Comparison of ENCODE assay signal across 28 cellular contexts in the genomic region with DNA sequence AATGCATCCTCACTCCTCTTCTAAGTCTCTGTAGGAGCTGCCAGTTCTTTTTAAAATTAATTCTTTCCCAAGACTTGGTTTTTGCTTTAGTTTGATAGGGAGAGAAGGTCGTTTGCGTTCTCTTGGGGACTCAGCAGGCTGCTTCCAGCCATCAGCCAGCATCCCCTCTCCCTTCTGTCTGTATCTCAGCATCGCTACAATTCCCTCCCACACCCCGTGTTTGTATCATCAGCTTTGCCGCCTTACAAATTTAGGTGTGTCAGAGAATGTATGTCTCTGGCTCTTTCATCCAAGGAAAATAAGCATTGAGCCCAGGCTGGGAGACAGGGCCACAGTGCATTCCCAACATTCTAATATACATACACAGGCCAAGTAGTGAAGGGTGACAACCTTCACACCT. TPM values are rescaled to one million over a fixed set of nuclear protein-coding genes. Genes with fewer than 3 reads are reported as not detected.
DNase-seq lines count a peak whose midpoint lies in the region; ATAC-seq and TF ChIP-seq lines count a peak whose summit lies in the region.
"Had no signal": no experiment of that assay in that cellular context is flagged by ENCODE, and none has a peak within 500 bp of the region (broad histone marks: within the 10 kb centered on the region; RNA-seq: fewer than 3 reads in every experiment).

No MANE protein-coding gene starts in this region.

- peak overlapping the region; percentile 26 for H3K23ac ChIP-seq in mesendoderm (ENCODE audit: low read length)

- H3K4me2 ChIP-seq in mesendoderm (ENCODE audit: low read length), result no peak overlapping the region
- H3K4me2 ChIP-seq: SK-N-SH had no signal

- no peak overlapping the region for H2BK5ac ChIP-seq in mesendoderm (ENCODE audit: low read length)

- no CpG with 5 or more reads among the region's 5 CpGs for WGBS in mesendoderm (ENCODE audit: extremely low coverage, insufficient coverage, low lambda C conversion rate)
- WGBS in sigmoid colon, 2 donors, result 46 to 76% methylated on average over 5 of the region's 5 CpGs

- peak overlapping the region; percentile 95 for H3K27ac Mint-ChIP-seq in Calu3 (ENCODE audit: unreplicated experiment)
- H3K27ac Mint-ChIP-seq: activated CD8-positive, alpha-beta memory T cell treated with anti-CD3 and anti-CD28 coated beads, Interleukin-2, amount 10 ng/mL, durations not matched to agents 7 days and 5 days; CD8-positive, alpha-beta T cell; endodermal cell; H9; T-helper 1 cell treated with Interleukin-12 subunit alpha and Interleukin-12 subunit beta and Interleukin-4 antibody, amounts not matched to agents 30 μg/mL and 1 μg/mL, for 36 hours had no signal

- no peak overlapping the region for H2BK15ac ChIP-seq in mesendoderm (replicated peaks; ENCODE audit: low read depth)

- H3K4me1 ChIP-seq in mesendoderm (ENCODE audit: control insufficient read depth, low read depth, low read length), result peaks cover 10% of the 10 kb centered on the region
- peaks cover 0 to 88% (median 78%) of the 10 kb centered on the region in 4 donors for H3K4me1 ChIP-seq in sigmoid colon
- H3K4me1 ChIP-seq: BE2C, parathyroid adenoma had no signal

- H3K9ac ChIP-seq in mesendoderm (ENCODE audit: low read length), result no peak overlapping the region
- H3K9ac ChIP-seq: parathyroid adenoma, SK-N-SH had no signal

- ATAC-seq in activated CD4-positive, CD25-positive, alpha-beta regulatory T cell treated with anti-CD3 and anti-CD28 coated beads, Interleukin-2, amount 50 U/mL, for 24 hours, result no peak
- ATAC-seq: activated CD8-positive, alpha-beta memory T cell treated with anti-CD3 and anti-CD28 coated beads, Interleukin-2, amount 10 ng/mL, durations not matched to agents 7 days and 5 days; CD8-positive, alpha-beta T cell; esophagus mucosa; lower lobe of right lung; stimulated activated naive CD8-positive, alpha-beta T cell treated with anti-CD3 and anti-CD28 coated beads, Interleukin-15, Interleukin-2, amounts not matched to agents 100 U/mL and 50 U/mL, for 24 hours had no signal

- no peak overlapping the region for H3K4ac ChIP-seq in mesendoderm (ENCODE audit: low read depth, low read length)

- no peaks in the 10 kb centered on the region for H3K9me3 Mint-ChIP-seq in Calu3 (ENCODE audit: low read depth, unreplicated experiment)
- H3K9me3 Mint-ChIP-seq: CD8-positive, alpha-beta T cell; endodermal cell; T-helper 1 cell treated with Interleukin-12 subunit alpha and Interleukin-12 subunit beta and Interleukin-4 antibody, amounts not matched to agents 30 μg/mL and 1 μg/mL, for 36 hours had no signal

- no peak overlapping the region for H4K8ac ChIP-seq in mesendoderm (ENCODE audit: low read depth, low read length)

- intact Hi-C loops in Calu3 (cut with micrococcal nuclease; ENCODE audit: unreplicated experiment) (no loop called here), sigmoid colon (cut with DNase I) (no loop called here)

- H3K18ac ChIP-seq in mesendoderm (ENCODE audit: low read length), result no peak overlapping the region

- CTCF ChIA-PET in Calu3 (lab: Charles Lee), result interaction anchor here (1.0 kb wide), 1 partner anchor 340 kb away, joined by 4 read pairs; no protein-coding TSS in a partner anchor

- H3K79me2 ChIP-seq in mesendoderm (ENCODE audit: control insufficient read depth, insufficient read depth, low read length), result no peaks in the 10 kb centered on the region
- H3K79me2 ChIP-seq: parathyroid adenoma had no signal

- TF ChIP-seq EP300 in sigmoid colon (IDR thresholded peaks at IDR 0.05), result no peak

- no peak for TF ChIP-seq POLR2A in sigmoid colon (IDR thresholded peaks at IDR 0.05)

- H4K5ac ChIP-seq in mesendoderm (ENCODE audit: low read length), result no peak overlapping the region

- DNase-seq in Calu3, result no peak
- DNase-seq in amniotic epithelial cell (ENCODE audit: low read depth), result peak; percentile 17
- DNase-seq in mesendoderm, result no peak
- no peak for DNase-seq in sigmoid colon
- no peak for DNase-seq in GM19238 (ENCODE audit: insufficient read length, low spot score)
- no peak for DNase-seq in hippocampal formation (lab: John Stamatoyannopoulos, UW)
- DNase-seq in NOMO-1 treated with DMSO at 0.1 percent for 48 hours (lab: John Stamatoyannopoulos, UW; ENCODE audit: unreplicated experiment), result no peak
- DNase-seq: activated CD4-positive, alpha-beta T cell treated with anti-CD3 and anti-CD28 coated beads, Interleukin-2, amount 50 U/mL, for 4 hours; activated CD4-positive, CD25-positive, alpha-beta regulatory T cell; activated CD8-positive, alpha-beta memory T cell treated with anti-CD3 and anti-CD28 coated beads, Interleukin-2, amount 10 ng/mL, durations not matched to agents 7 days and 5 days; activated T-cell treated with anti-CD3 and anti-CD28 coated beads, Interleukin-2, amount 50 U/mL, for 48 hours; BE2C; CD8-positive, alpha-beta T cell; endodermal cell; foreskin fibroblast; H9; kidney glomerular epithelial cell; lower lobe of right lung; SK-N-SH; small intestine; stimulated activated naive CD8-positive, alpha-beta T cell treated with anti-CD3 and anti-CD28 coated beads, Interleukin-15, Interleukin-2, amounts not matched to agents 100 U/mL and 50 U/mL, for 24 hours; testis had no signal

- H3K27me3 ChIP-seq in mesendoderm (ENCODE audit: insufficient read depth, low read length, poor library complexity) (peaks cover 88% of the 10 kb centered on the region), sigmoid colon (peaks cover 0 to 11% (median 0%) of the 10 kb centered on the region in 3 donors)

- H3K79me1 ChIP-seq in mesendoderm (ENCODE audit: low read length), result no peaks in the 10 kb centered on the region

- peaks cover 8% of the 10 kb centered on the region for H3K27me3 Mint-ChIP-seq in Calu3 (ENCODE audit: unreplicated experiment)

- H2AK5ac ChIP-seq in mesendoderm (ENCODE audit: low read length), result no peak overlapping the region

- H2BK120ac ChIP-seq in mesendoderm (ENCODE audit: low read depth, low read length), result no peak overlapping the region

- TF ChIP-seq CTCF in Calu3 (IDR thresholded peaks at IDR 0.05; ENCODE audit: unreplicated experiment) (no peak), sigmoid colon (IDR thresholded peaks at IDR 0.05) (no peak)

- no peak overlapping the region for H3K56ac ChIP-seq in mesendoderm (ENCODE audit: low read length)

- H3K4me3 ChIP-seq in mesendoderm (ENCODE audit: low read length) (no peak overlapping the region), sigmoid colon (no peak overlapping the region)
- H3K4me3 ChIP-seq: lower lobe of right lung, testis had no signal

- no peaks in the 10 kb centered on the region for H3K9me3 ChIP-seq in sigmoid colon
- H3K9me3 ChIP-seq: BE2C, lower lobe of right lung, SK-N-SH, testis had no signal

- H3K36me3 ChIP-seq in mesendoderm (ENCODE audit: control insufficient read depth, insufficient read depth, low read length), result no peaks in the 10 kb centered on the region
- peaks cover 0 to 4% (median 0%) of the 10 kb centered on the region in 4 donors for H3K36me3 ChIP-seq in sigmoid colon
- H3K36me3 ChIP-seq: BE2C had no signal

- H3K4me1 Mint-ChIP-seq in Calu3 (ENCODE audit: low read depth, unreplicated experiment), result peaks cover 57% of the 10 kb centered on the region

- H3K36me3 Mint-ChIP-seq in Calu3 (ENCODE audit: insufficient read depth, unreplicated experiment), result peaks cover 96% of the 10 kb centered on the region
- H3K36me3 Mint-ChIP-seq: activated CD8-positive, alpha-beta memory T cell treated with anti-CD3 and anti-CD28 coated beads, Interleukin-2, amount 10 ng/mL, durations not matched to agents 7 days and 5 days; CD8-positive, alpha-beta T cell had no signal

- no peak overlapping the region for H3K27ac ChIP-seq in mesendoderm (ENCODE audit: low read depth, low read length)
- peak overlapping the region in 3 of 4 donors; percentile 76 to 99 (median 95) for H3K27ac ChIP-seq in sigmoid colon
- H3K27ac ChIP-seq: lower lobe of right lung, parathyroid adenoma, testis had no signal

- peak overlapping the region; percentile 88 for H3K4me3 Mint-ChIP-seq in Calu3 (ENCODE audit: low read depth, unreplicated experiment)
- H3K4me3 Mint-ChIP-seq: activated CD8-positive, alpha-beta memory T cell treated with anti-CD3 and anti-CD28 coated beads, Interleukin-2, amount 10 ng/mL, durations not matched to agents 7 days and 5 days; endodermal cell; H9 had no signal

- no TSS peak for BruUV-seq in Calu3 (replicated peaks; lab: Mats Ljungman, UMichigan)

RNA-seq across cellular contexts. Expression of a gene that starts 5.4 kb away (rescaled TPM):
- total RNA-seq in Calu3 (2022), result 140 and 144 TPM in 2 replicates
- polyA plus RNA-seq in mesendoderm (2013, experiment 1 of 2), result not detected
- not detected for polyA plus RNA-seq in mesendoderm (2013, experiment 2 of 2)
- 10 to 100 TPM in 3 of 4 donors, 1 to 10 TPM in 1; 6.7 to 10.5 (median 10.3) TPM for total RNA-seq in sigmoid colon
- polyA plus RNA-seq in sigmoid colon, result 10 to 100 TPM in 2 of 3 donors, 1 to 10 TPM in 1; 6.0 to 28.5 (median 10.2) TPM
- total RNA-seq: endodermal cell, H9, OCI-LY7 had no signal
- polyA plus RNA-seq: SK-N-SH had no signal

RNA-seq across cellular contexts. Expression of a gene that starts 5.8 kb away (rescaled TPM):
- total RNA-seq in Calu3 (2022) (47.2 and 48.5 TPM in 2 replicates), sigmoid colon (1 to 10 TPM; 1.5 to 2.5 (median 2.1) TPM)
- polyA plus RNA-seq in mesendoderm (2013, experiment 1 of 2), result not detected
- polyA plus RNA-seq in mesendoderm (2013, experiment 2 of 2), result not detected
- polyA plus RNA-seq in sigmoid colon, result 10 to 100 TPM in 1 of 3 donors, 1 to 10 TPM in 2; 3.2 to 13.9 (median 4.2) TPM
- total RNA-seq: CD8-positive, alpha-beta T cell; endodermal cell; H9; OCI-LY7 had no signal
- polyA plus RNA-seq: SK-N-SH had no signal

RNA-seq across cellular contexts. Expression of a gene that starts 9.3 kb away (rescaled TPM):
- 151 and 154 TPM in 2 replicates for total RNA-seq in Calu3 (2022)
- polyA plus RNA-seq in mesendoderm (2013, experiment 1 of 2), result 0.03 TPM
- polyA plus RNA-seq in mesendoderm (2013, experiment 2 of 2), result not detected
- 10 to 100 TPM; 25.3 to 64.3 (median 30.1) TPM for total RNA-seq in sigmoid colon
- 10 to 100 TPM in 2 of 3 donors, 1 to 10 TPM in 1; 6.2 to 16.7 (median 10.2) TPM for polyA plus RNA-seq in sigmoid colon
- total RNA-seq: endodermal cell, H9 had no signal

RNA-seq across cellular contexts. Expression of a gene that starts 11.4 kb away (rescaled TPM):
- total RNA-seq in Calu3 (2022), result 30.2 and 31.3 TPM in 2 replicates
- not detected for polyA plus RNA-seq in mesendoderm (2013, experiment 1 of 2)
- polyA plus RNA-seq in mesendoderm (2013, experiment 2 of 2), result 0.04 TPM
- total RNA-seq in sigmoid colon, result 1 to 10 TPM; 1.1 to 6.6 (median 3.4) TPM
- polyA plus RNA-seq in sigmoid colon, result 10 to 100 TPM; 21.3 to 67.3 (median 43.0) TPM
- total RNA-seq: endodermal cell, H9 had no signal
- polyA plus RNA-seq: SK-N-SH had no signal

RNA-seq across cellular contexts. Expression of a gene that starts 15.7 kb away (rescaled TPM):
- total RNA-seq in Calu3 (2022) (28.2 and 30.9 TPM in 2 replicates), sigmoid colon (under 1 TPM in 1 of 4 donors, not detected in 3; 0.68 TPM)
- polyA plus RNA-seq in mesendoderm (2013, experiment 1 of 2), result not detected
- not detected for polyA plus RNA-seq in mesendoderm (2013, experiment 2 of 2)
- polyA plus RNA-seq in sigmoid colon, result 1 to 10 TPM; 2.1 to 3.4 (median 2.4) TPM
- total RNA-seq: CD8-positive, alpha-beta T cell; endodermal cell; esophagus mucosa; H9; mucosa of gallbladder; OCI-LY7 had no signal
- polyA plus RNA-seq: SK-N-SH had no signal

Comparison
In these comparisons a context has a peak if more than half of its experiments do, and no peak if none do; other contexts are left out.
1. RNA of a gene that starts 5.4 kb away (total RNA-seq): 140 to 144 TPM in Calu3; 6.7 to 10.5 TPM in sigmoid colon; every median in the first group is over 10 times any median in the second.
2. RNA of a gene that starts 5.8 kb away (total RNA-seq): 47.2 to 48.5 TPM in Calu3; 1.5 to 2.5 TPM in sigmoid colon; every median in the first group is over 10 times any median in the second.